ENCODE assay signal across 12 cellular contexts in the genomic region with DNA sequence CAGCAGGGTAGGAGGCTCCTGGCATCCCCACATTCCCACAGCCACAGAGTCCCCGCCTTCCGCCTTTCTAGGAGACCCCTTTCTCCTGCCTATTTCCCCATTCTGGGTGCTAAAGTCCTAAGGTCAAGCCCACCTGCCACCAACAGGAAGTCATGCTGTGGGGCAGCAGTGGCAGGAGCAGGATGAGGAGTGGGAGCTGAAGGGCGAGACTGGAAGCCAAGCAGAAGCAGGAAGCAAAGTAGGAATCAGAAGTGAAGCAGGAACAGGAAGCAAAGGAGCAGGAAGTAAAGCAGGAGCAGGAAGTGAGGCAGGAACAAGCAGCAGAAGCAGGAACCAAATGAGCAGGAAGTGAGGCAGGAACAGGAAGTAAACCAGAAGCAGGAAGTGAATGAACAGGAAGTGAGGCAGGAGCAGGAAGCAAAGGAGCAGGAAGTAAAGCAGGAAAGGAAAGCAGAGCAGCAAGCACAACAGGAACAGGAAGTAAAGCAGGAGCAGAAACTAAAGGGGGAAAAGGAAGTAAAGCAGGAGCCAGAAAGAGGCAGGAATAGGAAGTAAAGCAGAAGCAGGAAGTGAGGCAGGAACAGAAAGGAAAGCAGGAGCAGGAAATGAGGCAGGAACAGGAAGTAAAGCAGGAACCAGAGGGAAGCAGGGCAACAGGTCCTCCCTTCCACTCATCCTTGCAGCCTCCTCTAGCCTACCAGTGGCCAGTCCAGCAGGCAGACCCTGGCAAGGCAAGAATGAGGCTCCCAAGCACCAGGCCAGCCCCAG. TPM values are rescaled to one million over a fixed set of nuclear protein-coding genes. Genes with fewer than 3 reads are reported as not detected.
DNase-seq lines count a peak whose midpoint lies in the region; ATAC-seq, FAIRE-seq and TF ChIP-seq lines count a peak whose summit lies in the region.
"Had no signal": no experiment of that assay in that cellular context is flagged by ENCODE, and none has a peak within 500 bp of the region (broad histone marks: within the 10 kb centered on the region; RNA-seq: fewer than 3 reads in every experiment).

No MANE protein-coding gene starts in this region.

- H3K9me3 ChIP-seq in OCI-LY3 (ENCODE audit: insufficient read depth, low read length) (no peaks in the 10 kb centered on the region), smooth muscle cell (replicated peaks; ENCODE audit: low read depth) (no peaks in the 10 kb centered on the region)
- H3K9me3 ChIP-seq: transverse colon had no signal

- peak overlapping the region; percentile 47; the same call in 1 of the 2 replicates for H2AFZ ChIP-seq in OCI-LY3 (ENCODE audit: low read depth, low read length)
- H2AFZ ChIP-seq in smooth muscle cell (ENCODE audit: low read depth) = no peak overlapping the region

- H3K4me1 ChIP-seq in OCI-LY3 (ENCODE audit: low read length) = peaks cover 13% of the 10 kb centered on the region
- H3K4me1 ChIP-seq in smooth muscle cell (ENCODE audit: low read depth) = no peaks in the 10 kb centered on the region
- H3K4me1 ChIP-seq: transverse colon had no signal

- TF ChIP-seq CTCF in OCI-LY3 (IDR thresholded peaks at IDR 0.05; ENCODE audit: low read depth, low read length) (no peak), smooth muscle cell (IDR thresholded peaks at IDR 0.05; ENCODE audit: borderline replicate concordance, insufficient read depth, poor library complexity, severe bottlenecking) (no peak)

- peak overlapping the region in 1 of 2 donors; percentile 16 for H3K4me3 Mint-ChIP-seq in activated T-cell treated with anti-CD3 and anti-CD28 coated beads, Interleukin-2, amount 50 U/mL, for 72 hours
- H3K4me3 Mint-ChIP-seq in effector memory CD8-positive, alpha-beta T cell = peak overlapping the region in 1 of 2 donors; percentile 55
- H3K4me3 Mint-ChIP-seq in stimulated activated memory B cell treated with anti-CD40 and anti-IgM and Interleukin-4, amounts not matched to agents 10 μg/mL and 1 μg/mL and 100 μg/mL, for 72 hours = no peak overlapping the region
- H3K4me3 Mint-ChIP-seq: mesothelial cell of epicardium had no signal

- TF ChIP-seq POLR2A in GM12891 (IDR thresholded peaks at IDR 0.05; ENCODE audit: low read depth, low read length) = no peak

- H3K27me3 ChIP-seq in OCI-LY3 (ENCODE audit: low read depth, low read length) (no peaks in the 10 kb centered on the region), smooth muscle cell (ENCODE audit: low read depth) (peaks cover 7% of the 10 kb centered on the region)

- H3K27ac Mint-ChIP-seq in activated T-cell treated with anti-CD3 and anti-CD28 coated beads, Interleukin-2, amount 50 U/mL, for 72 hours = peak overlapping the region; percentile 84
- peak overlapping the region; percentile 87 to 94 for H3K27ac Mint-ChIP-seq in effector memory CD8-positive, alpha-beta T cell
- H3K27ac Mint-ChIP-seq in stimulated activated memory B cell treated with anti-CD40 and anti-IgM and Interleukin-4, amounts not matched to agents 10 μg/mL and 1 μg/mL and 100 μg/mL, for 72 hours = peak overlapping the region; percentile 48
- H3K27ac Mint-ChIP-seq: mesothelial cell of epicardium had no signal

- H3K9me3 Mint-ChIP-seq in activated T-cell treated with anti-CD3 and anti-CD28 coated beads, Interleukin-2, amount 50 U/mL, for 72 hours = peaks cover 6% of the 10 kb centered on the region in 2 donors
- peaks cover 6 to 10% of the 10 kb centered on the region in 2 donors for H3K9me3 Mint-ChIP-seq in effector memory CD8-positive, alpha-beta T cell
- peaks cover 6% of the 10 kb centered on the region for H3K9me3 Mint-ChIP-seq in stimulated activated memory B cell treated with anti-CD40 and anti-IgM and Interleukin-4, amounts not matched to agents 10 μg/mL and 1 μg/mL and 100 μg/mL, for 72 hours

- H3K27ac ChIP-seq in OCI-LY3 (ENCODE audit: low read length) (no peak overlapping the region), smooth muscle cell (ENCODE audit: low read depth) (no peak overlapping the region)
- H3K27ac ChIP-seq: transverse colon had no signal

- no peak for FAIRE-seq in GM12891 (lab: Jason Lieb, UNC)

- H3K4me2 ChIP-seq in OCI-LY3 (ENCODE audit: low read length) (no peak overlapping the region), smooth muscle cell (no peak overlapping the region)

- H3K27me3 Mint-ChIP-seq in activated T-cell treated with anti-CD3 and anti-CD28 coated beads, Interleukin-2, amount 50 U/mL, for 72 hours (ENCODE audit: low read depth) = peaks cover 6% of the 10 kb centered on the region
- H3K27me3 Mint-ChIP-seq in effector memory CD8-positive, alpha-beta T cell = peaks cover 0 to 7% of the 10 kb centered on the region in 2 donors
- H3K27me3 Mint-ChIP-seq in stimulated activated memory B cell treated with anti-CD40 and anti-IgM and Interleukin-4, amounts not matched to agents 10 μg/mL and 1 μg/mL and 100 μg/mL, for 72 hours = peaks cover 8% of the 10 kb centered on the region

- no peaks in the 10 kb centered on the region for H3F3A ChIP-seq in smooth muscle cell (ENCODE audit: low read depth)

- no peak overlapping the region for H3K9ac ChIP-seq in OCI-LY3 (ENCODE audit: low read length)
- H3K9ac ChIP-seq in smooth muscle cell (ENCODE audit: low read depth) = no peak overlapping the region

- no peak for DNase-seq in activated T-cell treated with anti-CD3 and anti-CD28 coated beads, Interleukin-2, amount 50 U/mL, for 72 hours
- DNase-seq in activated T-cell treated with anti-CD3 and anti-CD28 coated beads for 4 hours = no peak
- no peak for DNase-seq in effector memory CD8-positive, alpha-beta T cell
- no peak for DNase-seq in smooth muscle cell (lab: John Stamatoyannopoulos, UW; ENCODE audit: unreplicated experiment)
- no peak for DNase-seq in GM12891 (ENCODE audit: insufficient read length, low spot score)
- DNase-seq: OCI-M1, right cardiac atrium, transverse colon had no signal

- peaks cover 5 to 9% of the 10 kb centered on the region in 2 donors for H3K36me3 Mint-ChIP-seq in activated T-cell treated with anti-CD3 and anti-CD28 coated beads, Interleukin-2, amount 50 U/mL, for 72 hours (ENCODE audit: insufficient read depth in 2 of 2)
- peaks cover 2% of the 10 kb centered on the region for H3K36me3 Mint-ChIP-seq in effector memory CD8-positive, alpha-beta T cell (ENCODE audit: insufficient read depth)
- H3K36me3 Mint-ChIP-seq in stimulated activated memory B cell treated with anti-CD40 and anti-IgM and Interleukin-4, amounts not matched to agents 10 μg/mL and 1 μg/mL and 100 μg/mL, for 72 hours = peaks cover 5% of the 10 kb centered on the region
- H3K36me3 Mint-ChIP-seq: mesothelial cell of epicardium had no signal

- no peak for ATAC-seq in activated T-cell treated with anti-CD3 and anti-CD28 coated beads, Interleukin-2, amount 50 U/mL, for 72 hours (replicated peaks in 1 of 2)
- ATAC-seq in effector memory CD8-positive, alpha-beta T cell (replicated peaks) = no peak
- ATAC-seq in stimulated activated memory B cell treated with anti-CD40 and anti-IgM and Interleukin-4, amounts not matched to agents 10 μg/mL and 1 μg/mL and 100 μg/mL, for 72 hours = no peak
- no peak for ATAC-seq in HG03039 (IDR thresholded peaks at IDR 0.05; ENCODE audit: unreplicated experiment)
- ATAC-seq: right cardiac atrium had no signal

- H3K4me3 ChIP-seq in OCI-LY3 (ENCODE audit: low read length) (no peak overlapping the region), smooth muscle cell (no peak overlapping the region)
- H3K4me3 ChIP-seq: transverse colon had no signal

- H3K79me2 ChIP-seq in OCI-LY3 (ENCODE audit: low read length) = no peaks in the 10 kb centered on the region
- no peaks in the 10 kb centered on the region for H3K79me2 ChIP-seq in smooth muscle cell (ENCODE audit: low read depth)

- H3K36me3 ChIP-seq in OCI-LY3 (replicated peaks; ENCODE audit: low read depth, low read length) = no peaks in the 10 kb centered on the region
- H3K36me3 ChIP-seq in smooth muscle cell (ENCODE audit: low read depth) = no peaks in the 10 kb centered on the region
- H3K36me3 ChIP-seq: transverse colon had no signal

- WGBS in smooth muscle cell (ENCODE audit: low lambda C conversion rate) = 96% methylated on average over 3 of the region's 3 CpGs

- H4K20me1 ChIP-seq in OCI-LY3 (ENCODE audit: insufficient read depth, low read length) (no peaks in the 10 kb centered on the region), smooth muscle cell (ENCODE audit: low read depth) (no peaks in the 10 kb centered on the region)

- peaks cover 10% of the 10 kb centered on the region for H3K4me1 Mint-ChIP-seq in activated T-cell treated with anti-CD3 and anti-CD28 coated beads, Interleukin-2, amount 50 U/mL, for 72 hours (ENCODE audit: low read depth)
- H3K4me1 Mint-ChIP-seq in effector memory CD8-positive, alpha-beta T cell (ENCODE audit: low read depth in 2 of 2) = peaks cover 7 to 8% of the 10 kb centered on the region in 2 donors
- peaks cover 17% of the 10 kb centered on the region for H3K4me1 Mint-ChIP-seq in stimulated activated memory B cell treated with anti-CD40 and anti-IgM and Interleukin-4, amounts not matched to agents 10 μg/mL and 1 μg/mL and 100 μg/mL, for 72 hours
- H3K4me1 Mint-ChIP-seq: mesothelial cell of epicardium had no signal

TF ChIP-seq in GM12891, 5 proteins besides CTCF, POLR2A, EP300 and RAD21:
- no peak for TF ChIP-seq TAF1 (IDR thresholded peaks at IDR 0.05; ENCODE audit: low read depth, low read length)
- TF ChIP-seq POU2F2 (IDR thresholded peaks at IDR 0.05; ENCODE audit: low read depth, low read length) = no peak
- TF ChIP-seq PAX5 (IDR thresholded peaks at IDR 0.05; ENCODE audit: insufficient read depth, low read length, severe bottlenecking) = no peak
- TF ChIP-seq SPI1 (IDR thresholded peaks at IDR 0.05; ENCODE audit: low read depth, low read length) = no peak
TF ChIP-seq in GM12891: peak in this region for 0.

RNA-seq across cellular contexts. Expression of gene RIMBP2, which starts 38.3 kb away (rescaled TPM):
- total RNA-seq in activated T-cell treated with anti-CD3 and anti-CD28 coated beads, Interleukin-2, amount 50 U/mL, for 72 hours = under 1 TPM in 1 of 2 donors, not detected in 1; 0.14 TPM
- 0.13 and 2.3 TPM in 2 replicates for total RNA-seq in smooth muscle cell
- polyA plus RNA-seq in smooth muscle cell = 0.14 TPM in 1 of 2 replicates, not detected in the other
- polyA plus RNA-seq in GM12891 (2012; ENCODE audit: low read depth, missing spikeins) = 3.4 TPM
